Comparison of ENCODE assay signal across 1 cellular context in genomic region chr4:32226201-32226600, GRCh38.
TF ChIP-seq lines count a peak whose summit lies in the region.

No MANE protein-coding gene starts in this region.

TF ChIP-seq in H1, 55 proteins besides CTCF, POLR2A, EP300 and RAD21 (continued from another document):
- TF ChIP-seq, protein P1, sequence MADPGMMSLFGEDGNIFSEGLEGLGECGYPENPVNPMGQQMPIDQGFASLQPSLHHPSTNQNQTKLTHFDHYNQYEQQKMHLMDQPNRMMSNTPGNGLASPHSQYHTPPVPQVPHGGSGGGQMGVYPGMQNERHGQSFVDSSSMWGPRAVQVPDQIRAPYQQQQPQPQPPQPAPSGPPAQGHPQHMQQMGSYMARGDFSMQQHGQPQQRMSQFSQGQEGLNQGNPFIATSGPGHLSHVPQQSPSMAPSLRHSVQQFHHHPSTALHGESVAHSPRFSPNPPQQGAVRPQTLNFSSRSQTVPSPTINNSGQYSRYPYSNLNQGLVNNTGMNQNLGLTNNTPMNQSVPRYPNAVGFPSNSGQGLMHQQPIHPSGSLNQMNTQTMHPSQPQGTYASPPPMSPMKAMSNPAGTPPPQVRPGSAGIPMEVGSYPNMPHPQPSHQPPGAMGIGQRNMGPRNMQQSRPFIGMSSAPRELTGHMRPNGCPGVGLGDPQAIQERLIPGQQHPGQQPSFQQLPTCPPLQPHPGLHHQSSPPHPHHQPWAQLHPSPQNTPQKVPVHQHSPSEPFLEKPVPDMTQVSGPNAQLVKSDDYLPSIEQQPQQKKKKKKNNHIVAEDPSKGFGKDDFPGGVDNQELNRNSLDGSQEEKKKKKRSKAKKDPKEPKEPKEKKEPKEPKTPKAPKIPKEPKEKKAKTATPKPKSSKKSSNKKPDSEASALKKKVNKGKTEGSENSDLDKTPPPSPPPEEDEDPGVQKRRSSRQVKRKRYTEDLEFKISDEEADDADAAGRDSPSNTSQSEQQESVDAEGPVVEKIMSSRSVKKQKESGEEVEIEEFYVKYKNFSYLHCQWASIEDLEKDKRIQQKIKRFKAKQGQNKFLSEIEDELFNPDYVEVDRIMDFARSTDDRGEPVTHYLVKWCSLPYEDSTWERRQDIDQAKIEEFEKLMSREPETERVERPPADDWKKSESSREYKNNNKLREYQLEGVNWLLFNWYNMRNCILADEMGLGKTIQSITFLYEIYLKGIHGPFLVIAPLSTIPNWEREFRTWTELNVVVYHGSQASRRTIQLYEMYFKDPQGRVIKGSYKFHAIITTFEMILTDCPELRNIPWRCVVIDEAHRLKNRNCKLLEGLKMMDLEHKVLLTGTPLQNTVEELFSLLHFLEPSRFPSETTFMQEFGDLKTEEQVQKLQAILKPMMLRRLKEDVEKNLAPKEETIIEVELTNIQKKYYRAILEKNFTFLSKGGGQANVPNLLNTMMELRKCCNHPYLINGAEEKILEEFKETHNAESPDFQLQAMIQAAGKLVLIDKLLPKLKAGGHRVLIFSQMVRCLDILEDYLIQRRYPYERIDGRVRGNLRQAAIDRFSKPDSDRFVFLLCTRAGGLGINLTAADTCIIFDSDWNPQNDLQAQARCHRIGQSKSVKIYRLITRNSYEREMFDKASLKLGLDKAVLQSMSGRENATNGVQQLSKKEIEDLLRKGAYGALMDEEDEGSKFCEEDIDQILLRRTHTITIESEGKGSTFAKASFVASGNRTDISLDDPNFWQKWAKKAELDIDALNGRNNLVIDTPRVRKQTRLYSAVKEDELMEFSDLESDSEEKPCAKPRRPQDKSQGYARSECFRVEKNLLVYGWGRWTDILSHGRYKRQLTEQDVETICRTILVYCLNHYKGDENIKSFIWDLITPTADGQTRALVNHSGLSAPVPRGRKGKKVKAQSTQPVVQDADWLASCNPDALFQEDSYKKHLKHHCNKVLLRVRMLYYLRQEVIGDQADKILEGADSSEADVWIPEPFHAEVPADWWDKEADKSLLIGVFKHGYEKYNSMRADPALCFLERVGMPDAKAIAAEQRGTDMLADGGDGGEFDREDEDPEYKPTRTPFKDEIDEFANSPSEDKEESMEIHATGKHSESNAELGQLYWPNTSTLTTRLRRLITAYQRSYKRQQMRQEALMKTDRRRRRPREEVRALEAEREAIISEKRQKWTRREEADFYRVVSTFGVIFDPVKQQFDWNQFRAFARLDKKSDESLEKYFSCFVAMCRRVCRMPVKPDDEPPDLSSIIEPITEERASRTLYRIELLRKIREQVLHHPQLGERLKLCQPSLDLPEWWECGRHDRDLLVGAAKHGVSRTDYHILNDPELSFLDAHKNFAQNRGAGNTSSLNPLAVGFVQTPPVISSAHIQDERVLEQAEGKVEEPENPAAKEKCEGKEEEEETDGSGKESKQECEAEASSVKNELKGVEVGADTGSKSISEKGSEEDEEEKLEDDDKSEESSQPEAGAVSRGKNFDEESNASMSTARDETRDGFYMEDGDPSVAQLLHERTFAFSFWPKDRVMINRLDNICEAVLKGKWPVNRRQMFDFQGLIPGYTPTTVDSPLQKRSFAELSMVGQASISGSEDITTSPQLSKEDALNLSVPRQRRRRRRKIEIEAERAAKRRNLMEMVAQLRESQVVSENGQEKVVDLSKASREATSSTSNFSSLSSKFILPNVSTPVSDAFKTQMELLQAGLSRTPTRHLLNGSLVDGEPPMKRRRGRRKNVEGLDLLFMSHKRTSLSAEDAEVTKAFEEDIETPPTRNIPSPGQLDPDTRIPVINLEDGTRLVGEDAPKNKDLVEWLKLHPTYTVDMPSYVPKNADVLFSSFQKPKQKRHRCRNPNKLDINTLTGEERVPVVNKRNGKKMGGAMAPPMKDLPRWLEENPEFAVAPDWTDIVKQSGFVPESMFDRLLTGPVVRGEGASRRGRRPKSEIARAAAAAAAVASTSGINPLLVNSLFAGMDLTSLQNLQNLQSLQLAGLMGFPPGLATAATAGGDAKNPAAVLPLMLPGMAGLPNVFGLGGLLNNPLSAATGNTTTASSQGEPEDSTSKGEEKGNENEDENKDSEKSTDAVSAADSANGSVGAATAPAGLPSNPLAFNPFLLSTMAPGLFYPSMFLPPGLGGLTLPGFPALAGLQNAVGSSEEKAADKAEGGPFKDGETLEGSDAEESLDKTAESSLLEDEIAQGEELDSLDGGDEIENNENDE (IDR thresholded peaks at IDR 0.05; ENCODE audit: insufficient replicate concordance, low read length) = no peak
- no peak for TF ChIP-seq YY1 (IDR thresholded peaks at IDR 0.05; ENCODE audit: low read depth, low read length)
- no peak for TF ChIP-seq JUN (IDR thresholded peaks at IDR 0.05; ENCODE audit: low read depth, low read length)
